16 cellular contexts compared by ENCODE assay signal in genomic region chr2:191847764-191848163, GRCh38. TPM values are rescaled to one million over a fixed set of nuclear protein-coding genes. Genes with fewer than 3 reads are reported as not detected.
DNase-seq lines count a peak whose midpoint lies in the region; ATAC-seq, FAIRE-seq and TF ChIP-seq lines count a peak whose summit lies in the region.
"Had no signal": no experiment of that assay in that cellular context is flagged by ENCODE, and none has a peak within 500 bp of the region (broad histone marks: within the 10 kb centered on the region; RNA-seq: fewer than 3 reads in every experiment).

No MANE protein-coding gene starts in this region.

- no peak for TF ChIP-seq POLR2A in A549 (IDR thresholded peaks at IDR 0.05; ENCODE audit: low read length)
- TF ChIP-seq POLR2A in endothelial cell of umbilical vein (IDR thresholded peaks at IDR 0.05; ENCODE audit: low read depth, low read length), result no peak

- H3K27ac ChIP-seq in A549 (peak overlapping the region; percentile 9 to 71; a peak in 5 of 6 replicates), Karpas-422 (ENCODE audit: low read length) (peak overlapping the region; percentile 96; the same call in 1 of the 2 replicates), endothelial cell of umbilical vein (ENCODE audit: insufficient read depth, low read depth, low read length) (peak overlapping the region; percentile 64), tibial artery (peak overlapping the region in 1 of 2 donors; percentile 48)

- DNase-seq in A549 (ENCODE audit: low read depth in 1 of 2, low spot score in 1 of 2), result no peak
- no peak for DNase-seq in Karpas-422
- DNase-seq in endothelial cell of umbilical vein (ENCODE audit: low read depth, low spot score), result peak; percentile 43
- DNase-seq in osteocyte (ENCODE audit: extremely low spot score, unreplicated experiment), result no peak
- no peak for DNase-seq in tibial artery
- DNase-seq in RCC 7860 (ENCODE audit: low spot score), result no peak
- no peak for DNase-seq in stimulated activated effector memory CD8-positive, alpha-beta T cell treated with anti-CD3 and anti-CD28 coated beads, Interleukin-12 subunit alpha, Interleukin-12 subunit beta, amount 100 ng/mL, for 72 hours (ENCODE audit: low spot score in 2 of 2)
- DNase-seq: activated naive CD4-positive, alpha-beta T cell treated with Interleukin-2 at 50 U/mL for 16 hours; glutamatergic neuron; NCI-H1092 treated with DMSO at 0.1 percent for 48 hours; NCI-H82; SHP77 had no signal

- peak overlapping the region; percentile 93 for H3K27ac Mint-ChIP-seq in osteocyte (ENCODE audit: unreplicated experiment)
- H3K27ac Mint-ChIP-seq in stimulated activated effector memory CD8-positive, alpha-beta T cell treated with anti-CD3 and anti-CD28 coated beads, Interleukin-12 subunit alpha, Interleukin-12 subunit beta, amount 100 ng/mL, for 72 hours, result no peak overlapping the region

- peak overlapping the region; percentile 53; the same call in 2 of the 3 replicates for H3K4me3 ChIP-seq in A549
- H3K4me3 ChIP-seq in Karpas-422 (ENCODE audit: low read length), result 0 out of 2 replicates have a peak overlapping the region, but pooled peaks have one; percentile 62
- H3K4me3 ChIP-seq in endothelial cell of umbilical vein (replicated peaks in 1 of 3; ENCODE audit: insufficient read depth in 1 of 3, low read depth in 1 of 3, low read length in 3 of 3), result no peak overlapping the region
- H3K4me3 ChIP-seq in tibial artery, result peak overlapping the region in 1 of 2 donors; percentile 42

- H3K27me3 ChIP-seq in Karpas-422 (ENCODE audit: low read length), result peaks cover 3% of the 10 kb centered on the region; the same call in 1 of the 2 replicates
- H3K27me3 ChIP-seq in endothelial cell of umbilical vein (ENCODE audit: control insufficient read depth in 2 of 2, insufficient read depth in 2 of 2, low read length in 2 of 2), result no peaks in the 10 kb centered on the region
- no peaks in the 10 kb centered on the region for H3K27me3 ChIP-seq in tibial artery

- H3K36me3 ChIP-seq in Karpas-422 (ENCODE audit: insufficient read depth, low read length) (no peaks in the 10 kb centered on the region; the same call in 1 of the 2 replicates), endothelial cell of umbilical vein (ENCODE audit: control insufficient read depth in 2 of 2, extremely low read depth in 1 of 2, insufficient read depth in 2 of 2, low read length in 2 of 2) (peaks cover 6 to 7% of the 10 kb centered on the region in 2 experiments), tibial artery (no peaks in the 10 kb centered on the region)

- H3K4me1 ChIP-seq in A549, result peaks cover 30% of the 10 kb centered on the region
- H3K4me1 ChIP-seq in Karpas-422 (ENCODE audit: low read length), result peaks cover 74% of the 10 kb centered on the region
- H3K4me1 ChIP-seq in endothelial cell of umbilical vein (ENCODE audit: control insufficient read depth, extremely low read depth, insufficient read depth, low read length), result peaks cover 15% of the 10 kb centered on the region
- H3K4me1 ChIP-seq in tibial artery, result peaks cover 0 to 40% (median 22%) of the 10 kb centered on the region in 4 donors

- H3K36me3 Mint-ChIP-seq in osteocyte (ENCODE audit: unreplicated experiment), result no peaks in the 10 kb centered on the region
- H3K36me3 Mint-ChIP-seq in stimulated activated effector memory CD8-positive, alpha-beta T cell treated with anti-CD3 and anti-CD28 coated beads, Interleukin-12 subunit alpha, Interleukin-12 subunit beta, amount 100 ng/mL, for 72 hours, result no peaks in the 10 kb centered on the region
- H3K36me3 Mint-ChIP-seq: type B pancreatic cell had no signal

- BruUV-seq in endothelial cell of umbilical vein (replicated peaks; lab: Mats Ljungman, UMichigan), result no TSS peak

- H4K20me1 ChIP-seq in Karpas-422 (ENCODE audit: insufficient read depth, low read depth, low read length), result no peaks in the 10 kb centered on the region
- no peaks in the 10 kb centered on the region for H4K20me1 ChIP-seq in endothelial cell of umbilical vein (replicated peaks; ENCODE audit: control insufficient read depth, extremely low read depth, insufficient read depth, low read length)

- intact Hi-C loops in endothelial cell of umbilical vein (cut with micrococcal nuclease), result loop anchor here (1.0 to 5.0 kb wide), 10 partner anchors 10 to 348 kb away; partner anchors contain the start of gene NABP1
- intact Hi-C loops in tibial artery (cut with DNase I; ENCODE audit: low total_unique reads), result no loop called here

- no peaks in the 10 kb centered on the region for H3K9me3 ChIP-seq in A549
- no peaks in the 10 kb centered on the region for H3K9me3 ChIP-seq in Karpas-422 (ENCODE audit: low read length)
- H3K9me3 ChIP-seq in endothelial cell of umbilical vein (replicated peaks; ENCODE audit: control insufficient read depth, insufficient read depth, low read length), result no peaks in the 10 kb centered on the region
- no peaks in the 10 kb centered on the region for H3K9me3 ChIP-seq in tibial artery

- TF ChIP-seq RAD21 in A549 (conservative IDR thresholded peaks at IDR 0.05 in 1 of 2, IDR thresholded peaks at IDR 0.05 in 1 of 2), result no peak

- ATAC-seq in A549, result no peak
- no peak for ATAC-seq in stimulated activated effector memory CD8-positive, alpha-beta T cell treated with anti-CD3 and anti-CD28 coated beads, Interleukin-12 subunit alpha, Interleukin-12 subunit beta, amount 100 ng/mL, for 72 hours
- no peak for ATAC-seq in HG02840 (IDR thresholded peaks at IDR 0.05; ENCODE audit: low FRiP score, unreplicated experiment)

- H3K9me2 ChIP-seq in Karpas-422 (replicated peaks; ENCODE audit: insufficient read depth, low read length), result no peaks in the 10 kb centered on the region

- CTCF ChIA-PET in A549 (lab: Yijun Ruan, JAX) (interaction anchor here (1.4 to 3.8 kb wide), 3 partner anchors 35 to 315 kb away, joined by 8 to 17 read pairs (median 8); no protein-coding TSS in a partner anchor), endothelial cell of umbilical vein (lab: Charles Lee) (interaction anchor here (1.0 to 13.9 kb wide), 8 partner anchors 17 to 314 kb away, joined by 3 to 186 read pairs (median 8); no protein-coding TSS in a partner anchor)

- H3K4me3 Mint-ChIP-seq in osteocyte (ENCODE audit: unreplicated experiment), result peak overlapping the region; percentile 58
- H3K4me3 Mint-ChIP-seq in stimulated activated effector memory CD8-positive, alpha-beta T cell treated with anti-CD3 and anti-CD28 coated beads, Interleukin-12 subunit alpha, Interleukin-12 subunit beta, amount 100 ng/mL, for 72 hours, result no peak overlapping the region

- POLR2A ChIA-PET in A549 (lab: Yijun Ruan, JAX), result no interaction called here
- POLR2A ChIA-PET in endothelial cell of umbilical vein (lab: Charles Lee), result interaction anchor here (0.6 to 3.6 kb wide), 14 partner anchors 9 to 315 kb away, joined by 3 to 43 read pairs (median 4); partner anchors contain the start of gene NABP1

- no peaks in the 10 kb centered on the region for H3K9me1 ChIP-seq in endothelial cell of umbilical vein (replicated peaks; ENCODE audit: control insufficient read depth, extremely low read depth, insufficient read depth, low read length)

- H3K4me1 Mint-ChIP-seq in osteocyte (ENCODE audit: unreplicated experiment), result peaks cover 46% of the 10 kb centered on the region
- H3K4me1 Mint-ChIP-seq in stimulated activated effector memory CD8-positive, alpha-beta T cell treated with anti-CD3 and anti-CD28 coated beads, Interleukin-12 subunit alpha, Interleukin-12 subunit beta, amount 100 ng/mL, for 72 hours, result no peaks in the 10 kb centered on the region

- H3K4me2 ChIP-seq in A549 (peak overlapping the region; percentile 81), Karpas-422 (ENCODE audit: low read depth, low read length, poor library complexity, severe bottlenecking) (peak overlapping the region; percentile 58), endothelial cell of umbilical vein (ENCODE audit: insufficient read depth, low read length) (peak overlapping the region; percentile 44)

- no peaks in the 10 kb centered on the region for H3K9me3 Mint-ChIP-seq in osteocyte (ENCODE audit: unreplicated experiment)
- H3K9me3 Mint-ChIP-seq in stimulated activated effector memory CD8-positive, alpha-beta T cell treated with anti-CD3 and anti-CD28 coated beads, Interleukin-12 subunit alpha, Interleukin-12 subunit beta, amount 100 ng/mL, for 72 hours, result no peaks in the 10 kb centered on the region
- H3K9me3 Mint-ChIP-seq: type B pancreatic cell had no signal

- H3K9ac ChIP-seq in Karpas-422 (ENCODE audit: low read length), result no peak overlapping the region
- H3K9ac ChIP-seq in endothelial cell of umbilical vein (replicated peaks; ENCODE audit: extremely low read depth, insufficient read depth, low read length), result peak overlapping the region; percentile 60

- FAIRE-seq in A549 (lab: Jason Lieb, UNC) (no peak), endothelial cell of umbilical vein (lab: Jason Lieb, UNC) (no peak), RCC 7860 (lab: Jason Lieb, UNC) (no peak)
- FAIRE-seq: HTR-8/SVneo, TTC549 had no signal

- H3K79me2 ChIP-seq in Karpas-422 (ENCODE audit: low read length) (no peaks in the 10 kb centered on the region), endothelial cell of umbilical vein (ENCODE audit: control insufficient read depth, insufficient read depth, low read length) (peaks cover 41% of the 10 kb centered on the region)

- 57% methylated on average over 4 of the region's 4 CpGs for WGBS in A549 (ENCODE audit: missing lambda C conversion rate)

- no peak for TF ChIP-seq CTCF in A549 (IDR thresholded peaks at IDR 0.05)
- no peak for TF ChIP-seq CTCF in endothelial cell of umbilical vein (IDR thresholded peaks at IDR 0.05; ENCODE audit: extremely low read depth in 1 of 2, insufficient read depth in 1 of 2, low read depth in 1 of 2, low read length in 2 of 2)
- TF ChIP-seq CTCF in osteocyte (IDR thresholded peaks at IDR 0.05), result no peak
- no peak for TF ChIP-seq CTCF in tibial artery (IDR thresholded peaks at IDR 0.05)

- H2AFZ ChIP-seq in Karpas-422 (ENCODE audit: low read length), result no peak overlapping the region; the same call in 1 of the 2 replicates
- H2AFZ ChIP-seq in endothelial cell of umbilical vein (ENCODE audit: low read depth, low read length), result no peak overlapping the region

- no peak for TF ChIP-seq EP300 in A549 (IDR thresholded peaks at IDR 0.05)

- dilution Hi-C loops in endothelial cell of umbilical vein (cut with MboI; ENCODE audit: extremely low pct_ligation_motif_present, low sequenced_read_pairs), result no loop called here

- no peaks in the 10 kb centered on the region for H3K27me3 Mint-ChIP-seq in osteocyte (ENCODE audit: unreplicated experiment)
- H3K27me3 Mint-ChIP-seq: type B pancreatic cell had no signal

RNA-seq across cellular contexts. Expression of gene CAVIN2, which starts 0.9 kb away (rescaled TPM):
- polyA plus RNA-seq in A549 (2011; rRNA removed) (17.0 and 20.3 TPM in 2 replicates), A549 (2017; fragmentation: RNase III; extraction: RNeasy Plus Mini Kit Qiagen cat#74134 plus additional on column Dnase treatment) (9.6 to 13.8 TPM (median 11.3 TPM) in 3 replicates), endothelial cell of umbilical vein (210 and 260 TPM in 2 replicates)
- polyA plus RNA-seq in A549 (2012; cell fraction: cytosol; rRNA removed), result 12.4 and 12.6 TPM in 2 replicates
- 11.5 and 15.2 TPM in 2 replicates for polyA plus RNA-seq in A549 (2012; cell fraction: nucleus; rRNA removed)
- 20.5 and 24.1 TPM in 2 replicates for polyA minus RNA-seq in A549 (2011; rRNA and poly(A)+ RNA removed)
- total RNA-seq in Karpas-422 (2014; rRNA removed; shearing (Covaris generic); ENCODE audit: low replicate concordance), result 2.7 and 3.1 TPM in 2 replicates
- total RNA-seq in endothelial cell of umbilical vein (171 and 202 TPM in 2 replicates), osteocyte (5.3 and 6.6 TPM in 2 replicates)
- 295 and 361 TPM in 2 replicates for polyA plus RNA-seq in endothelial cell of umbilical vein (2011; cell fraction: cytosol; rRNA removed)
- 236 and 302 TPM in 2 replicates for polyA plus RNA-seq in endothelial cell of umbilical vein (2011; cell fraction: nucleus; rRNA removed)
- 209 and 239 TPM in 2 replicates for polyA plus RNA-seq in endothelial cell of umbilical vein (2012)
- polyA minus RNA-seq in endothelial cell of umbilical vein, result 336 and 384 TPM in 2 replicates
- polyA minus RNA-seq in endothelial cell of umbilical vein (2011; cell fraction: cytosol; rRNA and poly(A)+ RNA removed), result not detected
- polyA minus RNA-seq in endothelial cell of umbilical vein (2011; cell fraction: nucleus; rRNA and poly(A)+ RNA removed), result 217 and 316 TPM in 2 replicates

Comparison
In these comparisons a context has a peak if more than half of its experiments do, and no peak if none do; other contexts are left out.
1. H3K4me3 ChIP-seq: peak in A549 (single experiment) and Karpas-422 (single experiment); none in endothelial cell of umbilical vein (0 of 3).
2. RNA of gene CAVIN2, which starts 0.9 kb away (total RNA-seq): 171 to 202 TPM in endothelial cell of umbilical vein; 5.3 to 6.6 TPM in osteocyte and 2.7 to 3.1 TPM in Karpas-422; every median in the first group is over 10 times any median in the second.
3. Peak in every context shown above with its lines, with median percentiles within 50 percentile points of each other: H3K4me2 ChIP-seq.